Comparison of ENCODE assay signal across 13 cellular contexts in genomic region chr2:214577769-214578168, GRCh38.
"Had no signal": no experiment of that assay in that cellular context is flagged by ENCODE, and none has a peak within 500 bp of the region (broad histone marks: within the 10 kb centered on the region; RNA-seq: fewer than 3 reads in every experiment).

No MANE protein-coding gene starts in this region.

- H3K4me3 ChIP-seq: esophagus squamous epithelium, heart left ventricle, left lung, stomach, thoracic aorta had no signal

- H3K36me3 ChIP-seq: esophagus squamous epithelium, heart left ventricle, left lung, stomach, thoracic aorta, WERI-Rb-1 had no signal

- H3K9me3 ChIP-seq: esophagus squamous epithelium, heart left ventricle, left lung, stomach, thoracic aorta had no signal

- H3K9ac ChIP-seq: parathyroid adenoma had no signal

- H3K27ac ChIP-seq: esophagus squamous epithelium, heart left ventricle, left lung, parathyroid adenoma, stomach, thoracic aorta, WERI-Rb-1 had no signal

- H3K27me3 ChIP-seq: esophagus squamous epithelium, left lung, stomach had no signal

- H2AFZ ChIP-seq: parathyroid adenoma had no signal

- DNase-seq: activated CD4-positive, alpha-beta T cell treated with anti-CD3 and anti-CD28 coated beads, Interleukin-2, amount 10 ng/mL, durations not matched to agents 24 days and 14 days; activated naive CD4-positive, alpha-beta T cell treated with anti-CD3 and anti-CD28 coated beads for 36 hours; esophagus squamous epithelium; foreskin fibroblast; heart left ventricle; islet precursor cell; left lung; stomach; T-cell; T1000; WERI-Rb-1 had no signal

- H3K79me2 ChIP-seq: parathyroid adenoma had no signal

- H3K4me1 ChIP-seq: esophagus squamous epithelium, heart left ventricle, left lung, stomach had no signal
